Comparison of ENCODE assay signal across 14 cellular contexts in genomic region chr9:128106940-128107259, GRCh38. TPM values are rescaled to one million over a fixed set of nuclear protein-coding genes. Genes with fewer than 3 reads are reported as not detected.
"Had no signal": no experiment of that assay in that cellular context is flagged by ENCODE, and none has a peak within 500 bp of the region (broad histone marks: within the 10 kb centered on the region; RNA-seq: fewer than 3 reads in every experiment).

No MANE protein-coding gene starts in this region.

- FAIRE-seq: bronchial epithelial cell, endometrium had no signal

- H3K9me3 ChIP-seq: esophagus squamous epithelium, ovary, upper lobe of right lung had no signal

- ATAC-seq: SK-N-SH treated with all-trans-retinoic acid at 6 μM for 48 hours, upper lobe of right lung had no signal

- H3K27me3 ChIP-seq: esophagus squamous epithelium, ovary, upper lobe of right lung had no signal

- DNase-seq: activated CD4-positive, alpha-beta T cell treated with anti-CD3 and anti-CD28 coated beads, Interleukin-2, amount 10 ng/mL, durations not matched to agents 7 days and 5 days; activated CD4-positive, CD25-positive, alpha-beta regulatory T cell; activated effector memory CD4-positive, alpha-beta T cell treated with anti-CD3 and anti-CD28 coated beads, Interleukin-2, amount 50 U/mL, for 16 hours; activated naive CD8-positive, alpha-beta T cell treated with anti-CD3 and anti-CD28 coated beads, Interleukin-2, amount 10 ng/mL, durations not matched to agents 7 days and 5 days; activated T-cell treated with anti-CD3 and anti-CD28 coated beads, Interleukin-2, amount 50 U/mL, for 1 hour; esophagus squamous epithelium; foreskin fibroblast; upper lobe of right lung had no signal

- H3K27ac ChIP-seq: esophagus squamous epithelium, skin epidermis, upper lobe of right lung had no signal

- H3K4me3 ChIP-seq: esophagus squamous epithelium, ovary, skin epidermis, upper lobe of right lung had no signal

- H3K36me3 ChIP-seq: ovary had no signal

RNA-seq across cellular contexts. Expression of gene LCN2, which starts 42.4 kb away (rescaled TPM):
- total RNA-seq: activated CD4-positive, alpha-beta T cell treated with anti-CD3 and anti-CD28 coated beads, Interleukin-2, amount 10 ng/mL, durations not matched to agents 7 days and 5 days; activated naive CD8-positive, alpha-beta T cell treated with anti-CD3 and anti-CD28 coated beads, Interleukin-2, amount 10 ng/mL, durations not matched to agents 7 days and 5 days; T-helper 1 cell treated with Interleukin-12 subunit alpha and Interleukin-12 subunit beta and Interleukin-4 antibody, amounts not matched to agents 30 ng/mL and 1 ng/mL, for 36 hours had no signal
